1 cellular context compared by ENCODE assay signal in the genomic region with DNA sequence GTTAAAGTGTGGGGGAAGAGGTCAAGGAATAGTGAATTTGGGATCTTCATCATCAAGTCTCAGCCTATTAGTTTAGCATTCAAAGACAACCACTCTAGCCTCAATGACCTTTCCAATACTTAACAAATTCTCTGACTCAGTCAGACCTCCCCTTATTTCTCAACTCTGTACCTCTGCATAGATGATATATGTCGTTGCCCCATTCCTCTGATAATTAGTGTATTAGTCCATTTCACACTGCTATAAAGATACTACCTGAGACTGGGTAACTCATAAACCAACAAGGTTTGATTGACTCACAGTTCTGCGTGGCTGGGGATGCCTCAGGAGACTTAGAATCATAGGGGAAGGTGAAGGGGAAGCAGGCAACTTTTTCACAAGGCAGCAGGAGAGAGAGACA.
TF ChIP-seq lines count a peak whose summit lies in the region.

No MANE protein-coding gene starts in this region.

TF ChIP-seq in K562, 482 proteins besides CTCF, POLR2A, EP300 and RAD21:
- TF ChIP-seq NFYB (IDR thresholded peaks at IDR 0.05; ENCODE audit: extremely low read depth, insufficient read length) (no peak), PKNOX1 (IDR thresholded peaks at IDR 0.05) (peak; percentile 17; the same call in 1 of the 2 replicates)
